Comparison of ENCODE assay signal across 20 cellular contexts in genomic region chr17:75118307-75118706, GRCh38. TPM values are rescaled to one million over a fixed set of nuclear protein-coding genes. Genes with fewer than 3 reads are reported as not detected.
A peak's percentile ranks its signal among the peaks of the same experiment; 100 is the strongest.
DNase-seq lines count a peak whose midpoint lies in the region; ATAC-seq and TF ChIP-seq lines count a peak whose summit lies in the region.
"Had no signal": no experiment of that assay in that cellular context is flagged by ENCODE, and none has a peak within 500 bp of the region (broad histone marks: within the 10 kb centered on the region; RNA-seq: fewer than 3 reads in every experiment).

No MANE protein-coding gene starts in this region.

- peaks cover 34% of the 10 kb centered on the region for H3K36me3 Mint-ChIP-seq in activated T-helper 17 cell treated with anti-CD3 and anti-CD28 coated beads, Interleukin-2, amount 50 U/mL, for 72 hours (ENCODE audit: low read depth)

- H3K4me3 ChIP-seq in BLaER1 treated with 17β-estradiol and CSF1 and Interleukin-3, amounts not matched to agents 10 nM and 100 nM: no peak overlapping the region
- H3K4me3 ChIP-seq in HL-60 (replicated peaks; ENCODE audit: insufficient read depth, low read length): no peak overlapping the region
- no peak overlapping the region for H3K4me3 ChIP-seq in mucosa of rectum (ENCODE audit: low read length in 2 of 2)
- no peak overlapping the region for H3K4me3 ChIP-seq in right atrium auricular region
- H3K4me3 ChIP-seq in left ventricle myocardium inferior: no peak overlapping the region
- H3K4me3 ChIP-seq: HAP-1 had no signal

- peaks cover 0 to 48% (median 30%) of the 10 kb centered on the region in 11 experiments; a peak in 12 of 22 replicates for H4K20me1 ChIP-seq in BLaER1 treated with 17β-estradiol and CSF1 and Interleukin-3, amounts not matched to agents 10 nM and 100 nM

- peaks cover 14% of the 10 kb centered on the region for H3K4me1 Mint-ChIP-seq in activated T-helper 17 cell treated with anti-CD3 and anti-CD28 coated beads, Interleukin-2, amount 50 U/mL, for 72 hours

- H3K9ac ChIP-seq in BLaER1 treated with 17β-estradiol and CSF1 and Interleukin-3, amounts not matched to agents 10 nM and 100 nM: no peak overlapping the region
- H3K9ac ChIP-seq in mucosa of rectum (ENCODE audit: low read depth in 1 of 2, low read length in 2 of 2): peak overlapping the region in 1 of 2 donors; percentile 69

- no peak for ATAC-seq in activated T-helper 17 cell treated with anti-CD3 and anti-CD28 coated beads, Interleukin-2, amount 50 U/mL, for 72 hours (replicated peaks)
- no peak for ATAC-seq in HG03108 (IDR thresholded peaks at IDR 0.05; ENCODE audit: unreplicated experiment)
- ATAC-seq: Panc1 had no signal

- intact Hi-C loops in left ventricle myocardium inferior (cut with micrococcal nuclease): no loop called here

- peak in 1 of 2 experiments; percentile 74 for DNase-seq in HL-60 (ENCODE audit: low read depth in 1 of 2, low spot score in 1 of 2)
- no peak for DNase-seq in right atrium auricular region (ENCODE audit: low spot score)
- no peak for DNase-seq in left ventricle myocardium inferior
- DNase-seq in pons (ENCODE audit: low spot score): no peak
- DNase-seq: CD4-positive, alpha-beta memory T cell; DND-41; IMR-90; Kasumi-1; MM.1S; NCI-H1092 treated with DMSO at 0.1 percent for 48 hours; NCI-H2081 treated with DMSO at 0.1 percent for 48 hours; NCI-H510A treated with DMSO at 0.1 percent for 48 hours; NCI-H82 had no signal

- no peaks in the 10 kb centered on the region for H3K27me3 Mint-ChIP-seq in activated T-helper 17 cell treated with anti-CD3 and anti-CD28 coated beads, Interleukin-2, amount 50 U/mL, for 72 hours
- H3K27me3 Mint-ChIP-seq: CD4-positive, alpha-beta memory T cell had no signal

- H3K27ac ChIP-seq in BLaER1 treated with 17β-estradiol and CSF1 and Interleukin-3, amounts not matched to agents 10 nM and 100 nM: peak overlapping the region in 1 of 11 experiments; percentile 8; a peak in 1 of 22 replicates
- H3K27ac ChIP-seq in HL-60 (replicated peaks) (peak overlapping the region; percentile 1; the same call in 1 of the 2 replicates), mucosa of rectum (ENCODE audit: low read depth in 2 of 2, low read length in 2 of 2) (peak overlapping the region; percentile 96), right atrium auricular region (no peak overlapping the region), left ventricle myocardium inferior (replicated peaks) (no peak overlapping the region)

- no peak overlapping the region for H3K4me3 Mint-ChIP-seq in activated T-helper 17 cell treated with anti-CD3 and anti-CD28 coated beads, Interleukin-2, amount 50 U/mL, for 72 hours
- H3K4me3 Mint-ChIP-seq: CD4-positive, alpha-beta memory T cell had no signal

- peaks cover 6 to 42% (median 23%) of the 10 kb centered on the region in 11 experiments; a peak in 18 of 22 replicates for H3K36me3 ChIP-seq in BLaER1 treated with 17β-estradiol and CSF1 and Interleukin-3, amounts not matched to agents 10 nM and 100 nM
- H3K36me3 ChIP-seq in mucosa of rectum (ENCODE audit: control insufficient read depth in 2 of 2, insufficient read depth in 2 of 2, low read length in 2 of 2) (peaks cover 4 to 7% of the 10 kb centered on the region in 2 donors), right atrium auricular region (peaks cover 3% of the 10 kb centered on the region), left ventricle myocardium inferior (peaks cover 12% of the 10 kb centered on the region)

- H3K9me3 Mint-ChIP-seq in activated T-helper 17 cell treated with anti-CD3 and anti-CD28 coated beads, Interleukin-2, amount 50 U/mL, for 72 hours: no peaks in the 10 kb centered on the region
- H3K9me3 Mint-ChIP-seq: CD4-positive, alpha-beta memory T cell had no signal

- H3K27me3 ChIP-seq in BLaER1 treated with 17β-estradiol and CSF1 and Interleukin-3, amounts not matched to agents 10 nM and 100 nM: no peaks in the 10 kb centered on the region
- no peaks in the 10 kb centered on the region for H3K27me3 ChIP-seq in HL-60 (ENCODE audit: insufficient read depth, poor library complexity, severe bottlenecking)
- H3K27me3 ChIP-seq in mucosa of rectum (ENCODE audit: control insufficient read depth in 2 of 2, insufficient read depth in 2 of 2, low read length in 2 of 2): no peaks in the 10 kb centered on the region
- H3K27me3 ChIP-seq in right atrium auricular region: no peaks in the 10 kb centered on the region
- H3K27me3 ChIP-seq in left ventricle myocardium inferior (ENCODE audit: low read depth): no peaks in the 10 kb centered on the region

- H3K4me1 ChIP-seq in BLaER1 treated with 17β-estradiol and CSF1 and Interleukin-3, amounts not matched to agents 10 nM and 100 nM: peaks cover 50 to 80% (median 62%) of the 10 kb centered on the region in 10 experiments
- H3K4me1 ChIP-seq in mucosa of rectum (ENCODE audit: control insufficient read depth in 2 of 2, insufficient read depth in 2 of 2, low read length in 2 of 2): peaks cover 25 to 39% of the 10 kb centered on the region in 2 donors
- H3K4me1 ChIP-seq in right atrium auricular region: peaks cover 0 to 28% of the 10 kb centered on the region in 2 donors
- peaks cover 31% of the 10 kb centered on the region for H3K4me1 ChIP-seq in left ventricle myocardium inferior

- no peak for TF ChIP-seq CTCF in HL-60 (IDR thresholded peaks at IDR 0.05; ENCODE audit: insufficient read depth, low read length)
- no peak for TF ChIP-seq CTCF in right atrium auricular region (IDR thresholded peaks at IDR 0.05)
- no peak for TF ChIP-seq CTCF in left ventricle myocardium inferior (IDR thresholded peaks at IDR 0.05; ENCODE audit: borderline replicate concordance)

- H3K4me2 ChIP-seq in BLaER1 treated with 17β-estradiol and CSF1 and Interleukin-3, amounts not matched to agents 10 nM and 100 nM: peak overlapping the region in 10 of 11 experiments; percentile 43 to 97 (median 86); a peak in 17 of 22 replicates

- no peaks in the 10 kb centered on the region for H3K9me3 ChIP-seq in BLaER1 treated with 17β-estradiol and CSF1 and Interleukin-3, amounts not matched to agents 10 nM and 100 nM (replicated peaks in 1 of 11)
- no peaks in the 10 kb centered on the region for H3K9me3 ChIP-seq in mucosa of rectum (ENCODE audit: control insufficient read depth in 2 of 2, low read length in 2 of 2)
- no peaks in the 10 kb centered on the region for H3K9me3 ChIP-seq in right atrium auricular region
- no peaks in the 10 kb centered on the region for H3K9me3 ChIP-seq in left ventricle myocardium inferior (replicated peaks)
- H3K9me3 ChIP-seq: HAP-1 had no signal

- H3K27ac Mint-ChIP-seq in activated T-helper 17 cell treated with anti-CD3 and anti-CD28 coated beads, Interleukin-2, amount 50 U/mL, for 72 hours: peak overlapping the region; percentile 54

RNA-seq across cellular contexts. Expression of gene ARMC7, which starts 8.5 kb away (rescaled TPM):
- 10 to 100 TPM; 10.3 to 14.5 TPM for total RNA-seq in activated T-helper 17 cell treated with anti-CD3 and anti-CD28 coated beads, Interleukin-2, amount 50 U/mL, for 72 hours
- total RNA-seq in right atrium auricular region (1 to 10 TPM; 4.9 to 9.5 TPM), left ventricle myocardium inferior (6.2 TPM)

RNA-seq across cellular contexts. Expression of gene NT5C, which starts 13.2 kb away (rescaled TPM):
- 10 to 100 TPM; 56.0 to 64.9 TPM for total RNA-seq in activated T-helper 17 cell treated with anti-CD3 and anti-CD28 coated beads, Interleukin-2, amount 50 U/mL, for 72 hours
- total RNA-seq in right atrium auricular region (10 to 100 TPM; 41.4 to 77.5 TPM), left ventricle myocardium inferior (25.9 TPM)

RNA-seq across cellular contexts. Expression of gene SLC16A5, which starts 30.6 kb away (rescaled TPM):
- 10 to 100 TPM in 1 of 2 donors, 1 to 10 TPM in 1; 5.4 to 14.6 TPM for total RNA-seq in activated T-helper 17 cell treated with anti-CD3 and anti-CD28 coated beads, Interleukin-2, amount 50 U/mL, for 72 hours
- 10 to 100 TPM; 16.5 to 34.1 TPM for total RNA-seq in right atrium auricular region
- 8.4 TPM for total RNA-seq in left ventricle myocardium inferior
- total RNA-seq: HT1080 had no signal

RNA-seq across cellular contexts. Expression of gene JPT1, which starts 36.0 kb away (rescaled TPM):
- 100 to 1,000 TPM; 191 to 343 TPM for total RNA-seq in activated T-helper 17 cell treated with anti-CD3 and anti-CD28 coated beads, Interleukin-2, amount 50 U/mL, for 72 hours
- total RNA-seq in right atrium auricular region: 10 to 100 TPM; 15.1 to 15.8 TPM
- 13.8 TPM for total RNA-seq in left ventricle myocardium inferior

Comparison
In these comparisons a context has a peak if more than half of its experiments do, and no peak if none do; other contexts are left out.
1. H3K27ac ChIP-seq: peak in HL-60 (single experiment) and mucosa of rectum (2 of 2); none in right atrium auricular region (0 of 2) and left ventricle myocardium inferior (single experiment).